In genomic region chr22:24510694-24511625, GRCh38 we compare ENCODE assay signal across 8 cellular contexts. TPM values are rescaled to one million over a fixed set of nuclear protein-coding genes. Genes with fewer than 3 reads are reported as not detected.
DNase-seq lines count a peak whose midpoint lies in the region; ATAC-seq and TF ChIP-seq lines count a peak whose summit lies in the region.

No MANE protein-coding gene starts in this region.

- no peaks in the 10 kb centered on the region for H3K36me3 ChIP-seq in ascending aorta

- peak overlapping the region; percentile 67 for H3K27ac Mint-ChIP-seq in activated B cell treated with CpG ODN at 0.5 μM for 24 hours

- TF ChIP-seq CTCF in activated B cell treated with CpG ODN at 0.5 μM for 24 hours (IDR thresholded peaks at IDR 0.05) (no peak), ascending aorta (IDR thresholded peaks at IDR 0.05) (no peak)

- H3K27ac ChIP-seq in ascending aorta, result peak overlapping the region in 1 of 2 donors; percentile 26

- H3K4me1 Mint-ChIP-seq in activated B cell treated with CpG ODN at 0.5 μM for 24 hours, result peaks cover 61% of the 10 kb centered on the region

- H3K4me3 ChIP-seq in ascending aorta, result no peak overlapping the region

- in situ Hi-C loops in ACHN (cut with HindIII; ENCODE audit: low pct_ligation_motif_present, low pct_unique_long_range_greater_than_20kb, low sequenced_read_pairs), result loop anchor here (25.0 kb wide), 1 partner anchor 99 kb away; no protein-coding TSS in a partner anchor

- intact Hi-C loops in activated B cell treated with CpG ODN at 0.5 μM for 24 hours (cut with micrococcal nuclease) (loop anchor here (1.0 to 2.0 kb wide), 2 partner anchors 8 to 76 kb away; no protein-coding TSS in a partner anchor), ascending aorta (cut with DNase I) (no loop called here)

- H3K4me1 ChIP-seq in ascending aorta, result peaks cover 0 to 8% of the 10 kb centered on the region in 2 donors

- H3K9me3 Mint-ChIP-seq in activated B cell treated with CpG ODN at 0.5 μM for 24 hours, result no peaks in the 10 kb centered on the region

- H3K36me3 Mint-ChIP-seq in activated B cell treated with CpG ODN at 0.5 μM for 24 hours (ENCODE audit: low read depth), result no peaks in the 10 kb centered on the region

- ATAC-seq in activated B cell treated with CpG ODN at 0.5 μM for 24 hours (ENCODE audit: low read depth) (peak; percentile 60), left lobe of liver (peak; percentile 46)

- POLR2A ChIA-PET in activated B cell treated with CpG ODN at 0.5 μM for 24 hours (lab: Charles Lee), result interaction anchor here (0.7 to 2.2 kb wide), 8 partner anchors 11 to 85 kb away, joined by 3 to 7 read pairs (median 5); partner anchors contain the start of genes ADORA2A and GUCD1

- no peaks in the 10 kb centered on the region for H3K27me3 ChIP-seq in ascending aorta

- DNase-seq in ACHN (peak; percentile 49), HuH-7.5 (ENCODE audit: low spot score) (peak; percentile 47), activated B cell treated with CpG ODN at 0.5 μM for 24 hours (no peak), left lobe of liver (ENCODE audit: low spot score) (peak; percentile 88), iPS-NIHi7 (ENCODE audit: extremely low spot score) (no peak), ascending aorta (ENCODE audit: low spot score in 2 of 2) (no peak), NCI-H524 (lab: John Stamatoyannopoulos, UW) (no peak)
- DNase-seq in activated naive CD4-positive, alpha-beta T cell treated with anti-CD3 and anti-CD28 coated beads, Interleukin-2, amount 50 U/mL, for 16 hours, result no peak

- H3K27me3 Mint-ChIP-seq in activated B cell treated with CpG ODN at 0.5 μM for 24 hours, result no peaks in the 10 kb centered on the region

- H3K4me3 Mint-ChIP-seq in activated B cell treated with CpG ODN at 0.5 μM for 24 hours, result peak overlapping the region; percentile 45

- CTCF ChIA-PET in activated B cell treated with CpG ODN at 0.5 μM for 24 hours (lab: Charles Lee), result interaction anchor here (0.6 to 2.5 kb wide), 4 partner anchors 8 to 86 kb away, joined by 3 to 12 read pairs (median 4); no protein-coding TSS in a partner anchor

- no peaks in the 10 kb centered on the region for H3K9me3 ChIP-seq in ascending aorta

RNA-seq across cellular contexts. Expression of gene UPB1, which starts 15.8 kb away (rescaled TPM):
- total RNA-seq in activated B cell treated with CpG ODN at 0.5 μM for 24 hours (1.1 and 1.3 TPM in 2 replicates), left lobe of liver (184 TPM), ascending aorta (not detected)

RNA-seq across cellular contexts. Expression of gene GUCD1, which starts 44.0 kb away (rescaled TPM):
- total RNA-seq in activated B cell treated with CpG ODN at 0.5 μM for 24 hours (134 and 141 TPM in 2 replicates), left lobe of liver (192 TPM), ascending aorta (80.0 TPM)

RNA-seq across cellular contexts. Expression of gene SNRPD3, which starts 44.8 kb away (rescaled TPM):
- total RNA-seq in activated B cell treated with CpG ODN at 0.5 μM for 24 hours (96.5 and 98.6 TPM in 2 replicates), left lobe of liver (37.7 TPM), ascending aorta (113 TPM)

Comparison
In these comparisons a context has a peak if more than half of its experiments do, and no peak if none do; other contexts are left out.
1. DNase-seq: peak in ACHN (single experiment), HuH-7.5 (single experiment) and left lobe of liver (single experiment); none in activated B cell treated with CpG ODN at 0.5 μM for 24 hours (single experiment), iPS-NIHi7 (single experiment), activated naive CD4-positive, alpha-beta T cell treated with anti-CD3 and anti-CD28 coated beads, Interleukin-2, amount 50 U/mL, for 16 hours (single experiment), ascending aorta (0 of 2) and NCI-H524 (0 of 2).
2. RNA of gene UPB1, which starts 15.8 kb away (total RNA-seq): 184 TPM in left lobe of liver (single experiment); 1.1 to 1.3 TPM in activated B cell treated with CpG ODN at 0.5 μM for 24 hours and not detected in ascending aorta (single experiment); every median in the first group is over 10 times any median in the second.